ENCODE assay signal across 22 cellular contexts in the genomic region with DNA sequence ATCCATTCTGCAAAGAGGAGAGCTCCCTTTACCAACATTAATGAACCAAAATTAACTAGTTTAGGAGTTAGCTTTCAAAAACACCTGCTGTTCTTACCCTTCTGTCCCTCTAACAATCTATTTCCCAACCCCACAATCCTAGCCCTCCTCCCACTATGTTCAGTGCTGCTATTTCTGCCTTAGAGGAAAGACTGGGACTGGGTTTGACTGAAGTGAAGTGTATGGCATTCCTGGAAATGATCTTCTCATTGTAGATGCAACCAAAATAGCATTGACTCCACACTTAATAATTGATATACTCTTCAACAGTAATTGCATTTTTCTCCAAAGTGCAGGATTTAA. TPM values are rescaled to one million over a fixed set of nuclear protein-coding genes. Genes with fewer than 3 reads are reported as not detected.
"Had no signal": no experiment of that assay in that cellular context is flagged by ENCODE, and none has a peak within 500 bp of the region (broad histone marks: within the 10 kb centered on the region; RNA-seq: fewer than 3 reads in every experiment).

No MANE protein-coding gene starts in this region.

- H3K4me1 ChIP-seq: ascending aorta, breast epithelium, gastrocnemius medialis, upper lobe of right lung had no signal

- H3K27ac ChIP-seq: ascending aorta, breast epithelium, gastrocnemius medialis, heart left ventricle, upper lobe of right lung had no signal

- H3K27ac Mint-ChIP-seq: activated naive CD4-positive, alpha-beta T cell treated with anti-CD3 and anti-CD28 coated beads, Interleukin-2, amount 50 U/mL, for 24 hours; T-helper 1 cell treated with Interleukin-12 subunit alpha and Interleukin-12 subunit beta and Interleukin-4 antibody, amounts not matched to agents 30 μg/mL and 1 μg/mL, for 36 hours had no signal

- FAIRE-seq: endometrium, kidney had no signal

- H3K4me3 ChIP-seq: ascending aorta, breast epithelium, gastrocnemius medialis, heart left ventricle, lung, upper lobe of right lung had no signal

- H3K9me3 ChIP-seq: ascending aorta, breast epithelium, gastrocnemius medialis, heart left ventricle, upper lobe of right lung had no signal

- H3K36me3 ChIP-seq: ascending aorta, breast epithelium, gastrocnemius medialis, heart left ventricle, upper lobe of right lung had no signal

- H3K27me3 ChIP-seq: ascending aorta, breast epithelium, gastrocnemius medialis, upper lobe of right lung had no signal

- ATAC-seq: esophagus mucosa; gastrocnemius medialis; left lobe of liver; naive thymus-derived CD8-positive, alpha-beta T cell; upper lobe of right lung had no signal

- DNase-seq: activated CD4-positive, CD25-positive, alpha-beta regulatory T cell treated with anti-CD3 and anti-CD28 coated beads, Interleukin-2, amount 50 U/mL, for 72 hours; activated CD8-positive, alpha-beta memory T cell treated with anti-CD3 and anti-CD28 coated beads for 24 hours; activated CD8-positive, alpha-beta memory T cell treated with anti-CD3 and anti-CD28 coated beads, Interleukin-2, amount 50 U/mL, for 48 hours; activated T-cell treated with anti-CD3 and anti-CD28 coated beads, Interleukin-2, amount 50 U/mL, for 48 hours; cerebellar nuclear complex; cortex of kidney; gastrocnemius medialis; heart left ventricle; kidney; naive thymus-derived CD8-positive, alpha-beta T cell; occipital lobe; stimulated activated CD8-positive, alpha-beta memory T cell treated with anti-CD3 and anti-CD28 coated beads, Interleukin-4, amount 100 ng/mL, for 48 hours; stimulated activated naive CD4-positive, alpha-beta T cell; upper lobe of right lung had no signal

- H3K9me3 Mint-ChIP-seq: activated naive CD4-positive, alpha-beta T cell treated with anti-CD3 and anti-CD28 coated beads, Interleukin-2, amount 50 U/mL, for 24 hours; naive thymus-derived CD8-positive, alpha-beta T cell; T-helper 1 cell treated with Interleukin-12 subunit alpha and Interleukin-12 subunit beta and Interleukin-4 antibody, amounts not matched to agents 30 μg/mL and 1 μg/mL, for 36 hours had no signal

- H3K36me3 Mint-ChIP-seq: activated naive CD4-positive, alpha-beta T cell treated with anti-CD3 and anti-CD28 coated beads, Interleukin-2, amount 50 U/mL, for 24 hours; naive thymus-derived CD8-positive, alpha-beta T cell had no signal

- H3K4me3 Mint-ChIP-seq: activated naive CD4-positive, alpha-beta T cell treated with anti-CD3 and anti-CD28 coated beads, Interleukin-2, amount 50 U/mL, for 24 hours; naive thymus-derived CD8-positive, alpha-beta T cell; T-helper 1 cell treated with Interleukin-12 subunit alpha and Interleukin-12 subunit beta and Interleukin-4 antibody, amounts not matched to agents 30 μg/mL and 1 μg/mL, for 36 hours had no signal

- H3K27me3 Mint-ChIP-seq: activated naive CD4-positive, alpha-beta T cell treated with anti-CD3 and anti-CD28 coated beads, Interleukin-2, amount 50 U/mL, for 24 hours had no signal

RNA-seq across cellular contexts. Expression of gene KCNG3, which starts 17.1 kb away (rescaled TPM):
- total RNA-seq: ascending aorta; heart left ventricle; left lobe of liver; naive thymus-derived CD8-positive, alpha-beta T cell had no signal
